ENCODE assay signal across 14 cellular contexts in the genomic region with DNA sequence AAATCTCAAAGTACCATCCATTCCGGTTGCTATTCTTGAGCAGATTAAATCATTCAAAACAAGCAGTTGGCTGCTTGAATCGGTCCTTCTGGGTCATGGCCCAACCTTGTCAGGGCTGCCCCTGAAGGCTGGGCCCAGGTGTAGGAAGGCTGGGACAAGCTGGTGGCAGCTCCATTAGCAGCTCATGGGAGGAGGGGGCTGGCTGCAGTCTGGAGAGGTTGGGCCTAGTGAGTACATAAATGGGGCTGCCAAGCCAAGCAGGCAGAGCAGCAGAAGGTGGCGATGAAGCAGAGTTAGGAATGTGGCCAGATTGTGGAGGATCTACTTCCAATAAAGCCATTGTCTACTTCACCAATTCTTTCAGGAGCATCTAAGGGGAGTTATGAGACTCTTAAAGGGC.
A peak's percentile ranks its signal among the peaks of the same experiment; 100 is the strongest.
DNase-seq lines count a peak whose midpoint lies in the region; TF ChIP-seq lines count a peak whose summit lies in the region.
"Had no signal": no experiment of that assay in that cellular context is flagged by ENCODE, and none has a peak within 500 bp of the region (broad histone marks: within the 10 kb centered on the region; RNA-seq: fewer than 3 reads in every experiment).

No MANE protein-coding gene starts in this region.

- intact Hi-C loops in uterus (cut with DNase I; ENCODE audit: low total_unique reads): no loop called here

- H3K9me3 Mint-ChIP-seq in progenitor cell of endocrine pancreas (ENCODE audit: low read depth): no peaks in the 10 kb centered on the region
- H3K9me3 Mint-ChIP-seq: activated CD4-positive, alpha-beta memory T cell treated with anti-CD3 and anti-CD28 coated beads, Interleukin-2, amount 10 ng/mL, durations not matched to agents 7 days and 5 days had no signal

- peaks cover 7% of the 10 kb centered on the region for H3K4me1 Mint-ChIP-seq in progenitor cell of endocrine pancreas (ENCODE audit: low read depth)
- H3K4me1 Mint-ChIP-seq: activated CD4-positive, alpha-beta memory T cell treated with anti-CD3 and anti-CD28 coated beads, Interleukin-2, amount 10 ng/mL, durations not matched to agents 7 days and 5 days had no signal

- no peak overlapping the region for H3K4me3 Mint-ChIP-seq in progenitor cell of endocrine pancreas (ENCODE audit: low read depth)
- H3K4me3 Mint-ChIP-seq: activated CD4-positive, alpha-beta memory T cell treated with anti-CD3 and anti-CD28 coated beads, Interleukin-2, amount 10 ng/mL, durations not matched to agents 7 days and 5 days had no signal

- H3K27ac ChIP-seq in WERI-Rb-1 (peak overlapping the region; percentile 34), uterus (no peak overlapping the region)
- H3K27ac ChIP-seq: C4-2B, colonic mucosa had no signal

- H3K9me3 ChIP-seq in WERI-Rb-1 (ENCODE audit: severe bottlenecking) (no peaks in the 10 kb centered on the region), uterus (no peaks in the 10 kb centered on the region)
- H3K9me3 ChIP-seq: colonic mucosa had no signal

- H3K27me3 Mint-ChIP-seq in progenitor cell of endocrine pancreas: no peaks in the 10 kb centered on the region
- H3K27me3 Mint-ChIP-seq: activated CD4-positive, alpha-beta memory T cell treated with anti-CD3 and anti-CD28 coated beads, Interleukin-2, amount 10 ng/mL, durations not matched to agents 7 days and 5 days had no signal

- H3K4me3 ChIP-seq in H7 (ENCODE audit: insufficient read depth, low read depth, low read length) (no peak overlapping the region), WERI-Rb-1 (ENCODE audit: low read depth, low read length) (no peak overlapping the region), uterus (no peak overlapping the region)
- H3K4me3 ChIP-seq: colonic mucosa, K562, mucosa of descending colon had no signal

- H3K36me3 ChIP-seq in H7 (replicated peaks; ENCODE audit: control insufficient read depth, insufficient read depth, low read length): no peaks in the 10 kb centered on the region
- H3K36me3 ChIP-seq in WERI-Rb-1: no peaks in the 10 kb centered on the region
- no peaks in the 10 kb centered on the region for H3K36me3 ChIP-seq in uterus
- H3K36me3 ChIP-seq: colonic mucosa had no signal

- TF ChIP-seq CTCF in WERI-Rb-1 (IDR thresholded peaks at IDR 0.05; ENCODE audit: low read depth, low read length): no peak
- TF ChIP-seq CTCF in progenitor cell of endocrine pancreas (IDR thresholded peaks at IDR 0.05; ENCODE audit: unreplicated experiment): no peak
- no peak for TF ChIP-seq CTCF in uterus (IDR thresholded peaks at IDR 0.05)

- no peak for TF ChIP-seq POLR2A in uterus (IDR thresholded peaks at IDR 0.05)

- peak overlapping the region; percentile 58 for H3K27ac Mint-ChIP-seq in progenitor cell of endocrine pancreas
- H3K27ac Mint-ChIP-seq: activated CD4-positive, alpha-beta memory T cell treated with anti-CD3 and anti-CD28 coated beads, Interleukin-2, amount 10 ng/mL, durations not matched to agents 7 days and 5 days had no signal

- no peaks in the 10 kb centered on the region for H3K27me3 ChIP-seq in H7 (ENCODE audit: control insufficient read depth, insufficient read depth, low read length)
- H3K27me3 ChIP-seq in WERI-Rb-1 (ENCODE audit: insufficient read depth, low read depth, severe bottlenecking): no peaks in the 10 kb centered on the region
- H3K27me3 ChIP-seq in uterus: no peaks in the 10 kb centered on the region
- H3K27me3 ChIP-seq: colonic mucosa had no signal

- DNase-seq in H7 (peak; percentile 22), NCI-H2171 (lab: John Stamatoyannopoulos, UW) (peak; percentile 45), WERI-Rb-1 (peak; percentile 54), progenitor cell of endocrine pancreas (ENCODE audit: low spot score, unreplicated experiment) (no peak), uterus (no peak), foreskin melanocyte (no peak)
- no peak for DNase-seq in activated CD8-positive, alpha-beta memory T cell treated with anti-CD3 and anti-CD28 coated beads, Interleukin-2, amount 50 U/mL, for 4 hours
- DNase-seq: activated CD4-positive, alpha-beta memory T cell treated with anti-CD3 and anti-CD28 coated beads, Interleukin-2, amount 10 ng/mL, durations not matched to agents 7 days and 5 days; colonic mucosa; mucosa of descending colon; NCI-H1105; stimulated activated naive CD4-positive, alpha-beta T cell treated with Interleukin-2 at 50 U/mL for 16 hours had no signal

- no peaks in the 10 kb centered on the region for H3K4me1 ChIP-seq in uterus
- H3K4me1 ChIP-seq: colonic mucosa had no signal

- no peaks in the 10 kb centered on the region for H3K36me3 Mint-ChIP-seq in progenitor cell of endocrine pancreas (ENCODE audit: insufficient read depth)

Comparison
In these comparisons a context has a peak if more than half of its experiments do, and no peak if none do; other contexts are left out.
1. DNase-seq: peak in H7 (single experiment), NCI-H2171 (single experiment) and WERI-Rb-1 (single experiment); none in progenitor cell of endocrine pancreas (single experiment), uterus (0 of 2), activated CD8-positive, alpha-beta memory T cell treated with anti-CD3 and anti-CD28 coated beads, Interleukin-2, amount 50 U/mL, for 4 hours (single experiment) and foreskin melanocyte (single experiment).